Comparison of ENCODE assay signal across 16 cellular contexts in genomic region chr6:150897400-150897943, GRCh38. TPM values are rescaled to one million over a fixed set of nuclear protein-coding genes. Genes with fewer than 3 reads are reported as not detected.
DNase-seq lines count a peak whose midpoint lies in the region; ATAC-seq and TF ChIP-seq lines count a peak whose summit lies in the region.
"Had no signal": no experiment of that assay in that cellular context is flagged by ENCODE, and none has a peak within 500 bp of the region (broad histone marks: within the 10 kb centered on the region; RNA-seq: fewer than 3 reads in every experiment).

No MANE protein-coding gene starts in this region.

- H3K36me3 ChIP-seq in osteoblast (ENCODE audit: insufficient read depth, low read length): peaks cover 25% of the 10 kb centered on the region
- H3K36me3 ChIP-seq: left ventricle myocardium inferior had no signal

- no peak overlapping the region for H3K27ac Mint-ChIP-seq in activated T-helper 17 cell treated with anti-CD3 and anti-CD28 coated beads, Interleukin-2, amount 50 U/mL, for 72 hours

- no peaks in the 10 kb centered on the region for H3K9me3 Mint-ChIP-seq in activated T-helper 17 cell treated with anti-CD3 and anti-CD28 coated beads, Interleukin-2, amount 50 U/mL, for 72 hours

- H3K4me1 ChIP-seq in osteoblast (ENCODE audit: insufficient read depth, low read length): peaks cover 43% of the 10 kb centered on the region
- H3K4me1 ChIP-seq: Caco-2 had no signal

- peak; percentile 66 for ATAC-seq in GM21381 (IDR thresholded peaks at IDR 0.05; ENCODE audit: unreplicated experiment)
- ATAC-seq in HG03097 (IDR thresholded peaks at IDR 0.05; ENCODE audit: low FRiP score, unreplicated experiment): peak; percentile 58
- peak; percentile 44 for ATAC-seq in activated T-helper 17 cell treated with anti-CD3 and anti-CD28 coated beads, Interleukin-2, amount 50 U/mL, for 72 hours (replicated peaks)
- no peak for ATAC-seq in GM19455 (IDR thresholded peaks at IDR 0.05; ENCODE audit: unreplicated experiment)

- in situ Hi-C loops in GM13977 (cut with MboI; ENCODE audit: low pct_unique_long_range_greater_than_20kb, low sequenced_read_pairs, unreplicated experiment): no loop called here

- H3K9me3 ChIP-seq in osteoblast (ENCODE audit: low read depth, low read length): no peaks in the 10 kb centered on the region
- H3K9me3 ChIP-seq: Caco-2, left ventricle myocardium inferior, testis had no signal

- peaks cover 13% of the 10 kb centered on the region for H3K79me2 ChIP-seq in osteoblast (ENCODE audit: insufficient read depth, low read length)

- H3K27me3 Mint-ChIP-seq in activated T-helper 17 cell treated with anti-CD3 and anti-CD28 coated beads, Interleukin-2, amount 50 U/mL, for 72 hours: no peaks in the 10 kb centered on the region

- no peak overlapping the region for H3K4me2 ChIP-seq in osteoblast (ENCODE audit: insufficient read depth, low read length)

- H3K36me3 Mint-ChIP-seq in activated T-helper 17 cell treated with anti-CD3 and anti-CD28 coated beads, Interleukin-2, amount 50 U/mL, for 72 hours (ENCODE audit: low read depth): peaks cover 93% of the 10 kb centered on the region

- H3K27ac ChIP-seq in osteoblast (ENCODE audit: low read depth, low read length): no peak overlapping the region
- H3K27ac ChIP-seq: left ventricle myocardium inferior, testis had no signal

- no peak for TF ChIP-seq CTCF in GM13977 (IDR thresholded peaks at IDR 0.05; ENCODE audit: extremely low read depth, insufficient read depth, missing control alignments)
- TF ChIP-seq CTCF in osteoblast (IDR thresholded peaks at IDR 0.05; ENCODE audit: extremely low read depth, low read depth, low read length): no peak

- H3K4me3 Mint-ChIP-seq in activated T-helper 17 cell treated with anti-CD3 and anti-CD28 coated beads, Interleukin-2, amount 50 U/mL, for 72 hours: no peak overlapping the region
- H3K4me3 Mint-ChIP-seq: brain had no signal

- H3K27me3 ChIP-seq in osteoblast (ENCODE audit: insufficient read depth, low read length): no peaks in the 10 kb centered on the region
- H3K27me3 ChIP-seq: testis had no signal

- peaks cover 20% of the 10 kb centered on the region for H3K4me1 Mint-ChIP-seq in activated T-helper 17 cell treated with anti-CD3 and anti-CD28 coated beads, Interleukin-2, amount 50 U/mL, for 72 hours

- DNase-seq in GM13977 (ENCODE audit: low spot score) (peak; percentile 35), osteoblast (ENCODE audit: insufficient read length, low spot score, missing footprints) (no peak), NCI-H2196 (lab: John Stamatoyannopoulos, UW; ENCODE audit: unreplicated experiment) (no peak), NCI-H345 treated with DMSO at 0.1 percent for 48 hours (lab: John Stamatoyannopoulos, UW; ENCODE audit: unreplicated experiment) (no peak)
- DNase-seq: activated CD8-positive, alpha-beta memory T cell treated with anti-CD3 and anti-CD28 coated beads for 24 hours; Caco-2; GDM1; left ventricle myocardium inferior; NCI-H1417 treated with DMSO at 0.1 percent for 48 hours; NCI-H446; testis had no signal

- H3K4me3 ChIP-seq in osteoblast (ENCODE audit: insufficient read depth, low read length): no peak overlapping the region
- H3K4me3 ChIP-seq: left ventricle myocardium inferior, testis had no signal

- H2AFZ ChIP-seq in osteoblast (ENCODE audit: low read length): no peak overlapping the region

- H4K20me1 ChIP-seq in osteoblast (ENCODE audit: insufficient read depth, low read length): no peaks in the 10 kb centered on the region

RNA-seq across cellular contexts. Expression of gene MTHFD1L, which starts 32.0 kb away (rescaled TPM):
- 100 to 1,000 TPM in 1 of 2 donors, 10 to 100 TPM in 1; 58.0 to 107 TPM for total RNA-seq in activated T-helper 17 cell treated with anti-CD3 and anti-CD28 coated beads, Interleukin-2, amount 50 U/mL, for 72 hours
- 56.8 and 58.0 TPM in 2 replicates for total RNA-seq in osteoblast
